Comparison of ENCODE assay signal across 24 cellular contexts in the genomic region with DNA sequence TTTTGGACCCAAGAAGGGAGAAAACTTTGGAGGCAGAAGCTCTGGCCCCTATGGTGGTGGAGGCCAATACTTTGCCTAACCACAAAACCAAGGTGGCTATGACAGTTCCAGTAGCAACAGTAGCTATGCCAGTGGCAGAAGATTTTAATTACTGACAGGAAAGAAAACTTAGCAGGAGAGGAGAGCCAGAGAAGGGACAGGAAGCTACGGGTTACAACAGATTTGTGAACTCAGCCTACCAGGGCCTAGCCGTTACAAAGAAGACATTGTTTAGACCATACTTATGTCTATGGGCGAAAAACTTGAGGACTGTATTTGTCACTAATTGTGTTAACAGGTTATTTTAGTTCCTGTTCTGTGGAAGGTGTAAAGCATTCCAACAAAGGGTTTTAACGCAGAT. TPM values are rescaled to one million over a fixed set of nuclear protein-coding genes. Genes with fewer than 3 reads are reported as not detected.
DNase-seq lines count a peak whose midpoint lies in the region; FAIRE-seq and TF ChIP-seq lines count a peak whose summit lies in the region.
"Had no signal": no experiment of that assay in that cellular context is flagged by ENCODE, and none has a peak within 500 bp of the region (broad histone marks: within the 10 kb centered on the region; RNA-seq: fewer than 3 reads in every experiment).

No MANE protein-coding gene starts in this region.

- peaks cover 24% of the 10 kb centered on the region for H3K27me3 Mint-ChIP-seq in activated CD4-positive, alpha-beta T cell treated with anti-CD3 and anti-CD28 coated beads, Interleukin-2, amount 10 ng/mL, durations not matched to agents 24 days and 14 days

- no peaks in the 10 kb centered on the region for H3K36me3 Mint-ChIP-seq in activated CD4-positive, alpha-beta T cell treated with anti-CD3 and anti-CD28 coated beads, Interleukin-2, amount 10 ng/mL, durations not matched to agents 24 days and 14 days (ENCODE audit: low read depth)

- H3K9ac ChIP-seq in Karpas-422 (ENCODE audit: low read length): no peak overlapping the region

- no peak for TF ChIP-seq POLR2A in erythroblast (IDR thresholded peaks at IDR 0.05; ENCODE audit: low read length)

- no peak overlapping the region for H3K27ac Mint-ChIP-seq in activated CD4-positive, alpha-beta T cell treated with anti-CD3 and anti-CD28 coated beads, Interleukin-2, amount 10 ng/mL, durations not matched to agents 24 days and 14 days

- H3K9me3 Mint-ChIP-seq in activated CD4-positive, alpha-beta T cell treated with anti-CD3 and anti-CD28 coated beads, Interleukin-2, amount 10 ng/mL, durations not matched to agents 24 days and 14 days: no peaks in the 10 kb centered on the region

- no peaks in the 10 kb centered on the region for H3K9me3 ChIP-seq in Karpas-422 (ENCODE audit: low read length)
- H3K9me3 ChIP-seq: SJCRH30 had no signal

- no peaks in the 10 kb centered on the region for H3K27me3 ChIP-seq in Karpas-422 (ENCODE audit: low read length)
- H3K27me3 ChIP-seq in bronchial epithelial cell (ENCODE audit: control insufficient read depth, insufficient read depth, low read length): no peaks in the 10 kb centered on the region
- H3K27me3 ChIP-seq: SJCRH30 had no signal

- DNase-seq in SKM-1 treated with dmso at 0.1 percent for 144 hours (lab: John Stamatoyannopoulos, UW; ENCODE audit: unreplicated experiment): peak; percentile 53
- DNase-seq in SKM-1 (lab: John Stamatoyannopoulos, UW; ENCODE audit: unreplicated experiment): no peak
- peak; percentile 11 for DNase-seq in Karpas-422
- DNase-seq in bronchial epithelial cell (ENCODE audit: low read depth): peak; percentile 10
- no peak for DNase-seq in activated CD4-positive, alpha-beta T cell treated with anti-CD3 and anti-CD28 coated beads, Interleukin-2, amount 10 ng/mL, durations not matched to agents 24 days and 14 days
- no peak for DNase-seq in erythroblast (lab: John Stamatoyannopoulos, UW)
- DNase-seq in NCI-H1417 (lab: John Stamatoyannopoulos, UW): no peak
- DNase-seq: 8988T; Calu3; DMS79 treated with DMSO at 0.1 percent for 48 hours; NCI-H1105; NCI-H146; NCI-H1930; NCI-H446 treated with DMSO at 0.1 percent for 48 hours; NCI-H526; NCI-H82; NK-92 treated with Interleukin-12 subunit alpha and Interleukin-12 subunit beta, amount 100 ng/mL, for 24 hours; PC-3; SW 1271 had no signal

- 0 out of 2 replicates have a peak, but pooled peaks cover 2% of the 10 kb centered on the region for H3K4me1 ChIP-seq in Karpas-422 (ENCODE audit: low read length)

- no peaks in the 10 kb centered on the region for H4K20me1 ChIP-seq in Karpas-422 (ENCODE audit: insufficient read depth, low read depth, low read length)

- no peak for FAIRE-seq in bronchial epithelial cell (lab: Jason Lieb, UNC)
- FAIRE-seq: GM12892, GM19239, H54 had no signal

- H3K79me2 ChIP-seq in Karpas-422 (ENCODE audit: low read length): no peaks in the 10 kb centered on the region

- intact Hi-C loops in activated CD4-positive, alpha-beta T cell treated with anti-CD3 and anti-CD28 coated beads, Interleukin-2, amount 10 ng/mL, durations not matched to agents 24 days and 14 days (cut with micrococcal nuclease): no loop called here

- H3K4me2 ChIP-seq in Karpas-422 (ENCODE audit: low read depth, low read length, poor library complexity, severe bottlenecking): no peak overlapping the region

- no peak for TF ChIP-seq CTCF in bronchial epithelial cell (IDR thresholded peaks at IDR 0.05; ENCODE audit: insufficient read depth, low read length, severe bottlenecking)

- peaks cover 7% of the 10 kb centered on the region for H3K4me1 Mint-ChIP-seq in activated CD4-positive, alpha-beta T cell treated with anti-CD3 and anti-CD28 coated beads, Interleukin-2, amount 10 ng/mL, durations not matched to agents 24 days and 14 days

- no peak overlapping the region for H3K4me3 ChIP-seq in Karpas-422 (ENCODE audit: low read length)
- no peak overlapping the region for H3K4me3 ChIP-seq in bronchial epithelial cell (ENCODE audit: low read depth, low read length)
- H3K4me3 ChIP-seq: SJCRH30 had no signal

- no peak overlapping the region for H2AFZ ChIP-seq in Karpas-422 (ENCODE audit: low read length)

- H3K4me3 Mint-ChIP-seq in activated CD4-positive, alpha-beta T cell treated with anti-CD3 and anti-CD28 coated beads, Interleukin-2, amount 10 ng/mL, durations not matched to agents 24 days and 14 days: no peak overlapping the region

- H3K36me3 ChIP-seq in Karpas-422 (ENCODE audit: insufficient read depth, low read length): no peaks in the 10 kb centered on the region
- H3K36me3 ChIP-seq in bronchial epithelial cell (ENCODE audit: control insufficient read depth, insufficient read depth, low read length): no peaks in the 10 kb centered on the region
- H3K36me3 ChIP-seq: SJCRH30 had no signal

- H3K9me2 ChIP-seq in Karpas-422 (replicated peaks; ENCODE audit: insufficient read depth, low read length): no peaks in the 10 kb centered on the region

- no peak overlapping the region for H3K27ac ChIP-seq in Karpas-422 (ENCODE audit: low read length)
- H3K27ac ChIP-seq: HL-60, SJCRH30 had no signal

RNA-seq across cellular contexts. Expression of a gene that starts 10.4 kb away (rescaled TPM):
- not detected in 2 replicates for total RNA-seq in Karpas-422 (2014; rRNA removed; shearing (Covaris generic); ENCODE audit: low replicate concordance)
- total RNA-seq in bronchial epithelial cell: 3.4 and 6.0 TPM in 2 replicates
- total RNA-seq in activated CD4-positive, alpha-beta T cell treated with anti-CD3 and anti-CD28 coated beads, Interleukin-2, amount 10 ng/mL, durations not matched to agents 24 days and 14 days: 1.3 and 1.6 TPM in 2 replicates

Comparison
In these comparisons a context has a peak if more than half of its experiments do, and no peak if none do; other contexts are left out.
1. DNase-seq: peak in SKM-1 treated with dmso at 0.1 percent for 144 hours (single experiment), Karpas-422 (single experiment) and bronchial epithelial cell (single experiment); none in SKM-1 (single experiment), activated CD4-positive, alpha-beta T cell treated with anti-CD3 and anti-CD28 coated beads, Interleukin-2, amount 10 ng/mL, durations not matched to agents 24 days and 14 days (single experiment), erythroblast (0 of 2) and NCI-H1417 (0 of 3).